In genomic region chr11:72776844-72777754, GRCh38 we compare ENCODE assay signal across 14 cellular contexts. TPM values are rescaled to one million over a fixed set of nuclear protein-coding genes. Genes with fewer than 3 reads are reported as not detected.
DNase-seq lines count a peak whose midpoint lies in the region; ATAC-seq and TF ChIP-seq lines count a peak whose summit lies in the region.
"Had no signal": no experiment of that assay in that cellular context is flagged by ENCODE, and none has a peak within 500 bp of the region (broad histone marks: within the 10 kb centered on the region; RNA-seq: fewer than 3 reads in every experiment).

No MANE protein-coding gene starts in this region.

- H3K4me3 Mint-ChIP-seq in progenitor cell of endocrine pancreas (ENCODE audit: low read depth) (peak overlapping the region; percentile 38), nephron progenitor cell (no peak overlapping the region)
- H3K4me3 Mint-ChIP-seq: activated naive CD4-positive, alpha-beta T cell treated with anti-CD3 and anti-CD28 coated beads, Interleukin-2, amount 50 U/mL, for 24 hours had no signal

- H3K27ac Mint-ChIP-seq in progenitor cell of endocrine pancreas (peak overlapping the region; percentile 92), nephron progenitor cell (no peak overlapping the region)
- H3K27ac Mint-ChIP-seq: activated naive CD4-positive, alpha-beta T cell treated with anti-CD3 and anti-CD28 coated beads, Interleukin-2, amount 50 U/mL, for 24 hours had no signal

- DNase-seq in DMS53 (lab: John Stamatoyannopoulos, UW) (peak; percentile 80), anterior cingulate cortex (lab: John Stamatoyannopoulos, UW) (peak in 42 of 58 donors; percentile 7 to 84 (median 60)), iPS-NIHi11 (ENCODE audit: low spot score) (peak; percentile 56), progenitor cell of endocrine pancreas (ENCODE audit: low spot score, unreplicated experiment) (no peak), DMS114 treated with DMSO at 0.1 percent for 48 hours (lab: John Stamatoyannopoulos, UW; ENCODE audit: unreplicated experiment) (no peak), nephron progenitor cell (no peak)
- DNase-seq: H9; Karpas-422; naive B cell; NCI-H2171 treated with DMSO at 0.1 percent for 48 hours; stimulated activated CD4-positive, alpha-beta T cell treated with anti-CD3 and anti-CD28 coated beads, Interleukin-2, amount 100 ng/mL, for 24 hours had no signal

- H3K4me1 Mint-ChIP-seq in progenitor cell of endocrine pancreas (ENCODE audit: low read depth) (peaks cover 56% of the 10 kb centered on the region), nephron progenitor cell (peaks cover 78% of the 10 kb centered on the region)

- TF ChIP-seq CTCF in progenitor cell of endocrine pancreas (IDR thresholded peaks at IDR 0.05; ENCODE audit: unreplicated experiment) (no peak), nephron progenitor cell (IDR thresholded peaks at IDR 0.05) (no peak)

- H3K27me3 Mint-ChIP-seq in progenitor cell of endocrine pancreas (no peaks in the 10 kb centered on the region), nephron progenitor cell (ENCODE audit: low read depth, poor library complexity) (peaks cover 24% of the 10 kb centered on the region)
- H3K27me3 Mint-ChIP-seq: activated naive CD4-positive, alpha-beta T cell treated with anti-CD3 and anti-CD28 coated beads, Interleukin-2, amount 50 U/mL, for 24 hours; naive B cell had no signal

- H3K9me3 Mint-ChIP-seq in progenitor cell of endocrine pancreas (ENCODE audit: low read depth) (no peaks in the 10 kb centered on the region), nephron progenitor cell (no peaks in the 10 kb centered on the region)
- H3K9me3 Mint-ChIP-seq: activated naive CD4-positive, alpha-beta T cell treated with anti-CD3 and anti-CD28 coated beads, Interleukin-2, amount 50 U/mL, for 24 hours; H9; naive B cell had no signal

- no peak for ATAC-seq in GM21526 (IDR thresholded peaks at IDR 0.05; ENCODE audit: low FRiP score, unreplicated experiment)
- ATAC-seq in HG03108 (IDR thresholded peaks at IDR 0.05; ENCODE audit: unreplicated experiment), result no peak

- H3K36me3 Mint-ChIP-seq in progenitor cell of endocrine pancreas (ENCODE audit: insufficient read depth), result peaks cover 4% of the 10 kb centered on the region
- no peaks in the 10 kb centered on the region for H3K36me3 Mint-ChIP-seq in nephron progenitor cell (ENCODE audit: low read depth)
- H3K36me3 Mint-ChIP-seq: activated naive CD4-positive, alpha-beta T cell treated with anti-CD3 and anti-CD28 coated beads, Interleukin-2, amount 50 U/mL, for 24 hours had no signal

RNA-seq across cellular contexts. Expression of gene STARD10, which starts 16.7 kb away (rescaled TPM):
- 212 and 220 TPM in 2 replicates for total RNA-seq in progenitor cell of endocrine pancreas

RNA-seq across cellular contexts. Expression of gene ARAP1, which starts 24.9 kb away (rescaled TPM):
- 83.4 and 86.7 TPM in 2 replicates for total RNA-seq in progenitor cell of endocrine pancreas

RNA-seq across cellular contexts. Expression of gene ATG16L2, which starts 37.1 kb away (rescaled TPM):
- 43.8 and 43.9 TPM in 2 replicates for total RNA-seq in progenitor cell of endocrine pancreas

Comparison
In these comparisons a context has a peak if more than half of its experiments do, and no peak if none do; other contexts are left out.
1. DNase-seq: peak in DMS53 (single experiment), anterior cingulate cortex (42 of 58) and iPS-NIHi11 (single experiment); none in progenitor cell of endocrine pancreas (single experiment), DMS114 treated with DMSO at 0.1 percent for 48 hours (single experiment) and nephron progenitor cell (single experiment).